Comparison of ENCODE assay signal across 8 cellular contexts in genomic region chr3:46368569-46368968, GRCh38. TPM values are rescaled to one million over a fixed set of nuclear protein-coding genes. Genes with fewer than 3 reads are reported as not detected.
DNase-seq lines count a peak whose midpoint lies in the region; ATAC-seq and TF ChIP-seq lines count a peak whose summit lies in the region.

No MANE protein-coding gene starts in this region.

- H3K4me1 ChIP-seq in Caco-2 (peaks cover 14% of the 10 kb centered on the region; the same call in 1 of the 2 replicates), body of pancreas (no peaks in the 10 kb centered on the region)

- H3K4me1 Mint-ChIP-seq in Caco-2 (ENCODE audit: low read depth, unreplicated experiment) = peaks cover 12% of the 10 kb centered on the region
- H3K4me1 Mint-ChIP-seq in memory B cell = peaks cover 17% of the 10 kb centered on the region

- ATAC-seq in HG02571 (IDR thresholded peaks at IDR 0.05; ENCODE audit: unreplicated experiment) (peak; percentile 56), body of pancreas (no peak), memory B cell (ENCODE audit: low read depth) (peak; percentile 99), HG03378 (IDR thresholded peaks at IDR 0.05; ENCODE audit: unreplicated experiment) (no peak), omental fat pad (ENCODE audit: low FRiP score) (no peak)

- H3K27me3 ChIP-seq in Caco-2 (replicated peaks; ENCODE audit: control insufficient read depth, insufficient read depth, low read length) (no peaks in the 10 kb centered on the region), body of pancreas (no peaks in the 10 kb centered on the region)

- 59 to 81% methylated on average over 7 of the region's 7 CpGs for WGBS in body of pancreas, 2 donors

- no peaks in the 10 kb centered on the region for H3K36me3 Mint-ChIP-seq in Caco-2 (ENCODE audit: insufficient read depth, unreplicated experiment)
- no peaks in the 10 kb centered on the region for H3K36me3 Mint-ChIP-seq in memory B cell

- H3K36me3 ChIP-seq in Caco-2 (ENCODE audit: control insufficient read depth, insufficient read depth, low read length) (no peaks in the 10 kb centered on the region), body of pancreas (replicated peaks in 1 of 2; ENCODE audit: insufficient read depth in 1 of 2, low read depth in 2 of 2) (no peaks in the 10 kb centered on the region)

- TF ChIP-seq CTCF in Caco-2 (IDR thresholded peaks at IDR 0.05; ENCODE audit: insufficient read depth in 1 of 2, low read depth in 1 of 2, low read length in 1 of 2, severe bottlenecking in 1 of 2, unreplicated experiment in 1 of 2) (no peak), body of pancreas (IDR thresholded peaks at IDR 0.05) (peak in 1 of 7 experiments; percentile 34), omental fat pad (IDR thresholded peaks at IDR 0.05) (no peak)

- DNase-seq in Caco-2 (peak; percentile 28 to 43), T-helper 1 cell (peak; percentile 30 to 91 (median 50)), body of pancreas (peak; percentile 14 to 74 (median 26)), memory B cell (ENCODE audit: low spot score in 2 of 2) (peak; percentile 37 to 62), stromal cell of bone marrow (ENCODE audit: low read depth) (peak; percentile 18), omental fat pad (ENCODE audit: low spot score) (no peak)

- no TSS peak for BruUV-seq in Caco-2 (replicated peaks; lab: Mats Ljungman, UMichigan)

- CTCF ChIA-PET in Caco-2 (lab: Charles Lee) = interaction anchor here (1.3 kb wide), 1 partner anchor 10 kb away, joined by 4 read pairs; no protein-coding TSS in a partner anchor

- intact Hi-C loops in Caco-2 (cut with micrococcal nuclease; ENCODE audit: unreplicated experiment) = loop anchor here (1.0 kb wide), 1 partner anchor 154 kb away; no protein-coding TSS in a partner anchor
- intact Hi-C loops in body of pancreas (cut with DNase I) = no loop called here

- TF ChIP-seq POLR2A in body of pancreas (IDR thresholded peaks at IDR 0.05) = peak in 1 of 3 donors; percentile 9

- POLR2A ChIA-PET in Caco-2 (lab: Charles Lee) = no interaction called here

- H3K27me3 Mint-ChIP-seq in Caco-2 (ENCODE audit: insufficient read depth, unreplicated experiment) (no peaks in the 10 kb centered on the region), memory B cell (no peaks in the 10 kb centered on the region)

- H3K4me3 ChIP-seq in Caco-2 (ENCODE audit: low read depth, low read length) (no peak overlapping the region), body of pancreas (no peak overlapping the region)

- H3K27ac Mint-ChIP-seq in Caco-2 (ENCODE audit: unreplicated experiment) (no peak overlapping the region), memory B cell (no peak overlapping the region)

- H3K4me3 Mint-ChIP-seq in Caco-2 (ENCODE audit: unreplicated experiment) (no peak overlapping the region), memory B cell (peak overlapping the region; percentile 3)

- H3K9me3 ChIP-seq in Caco-2 (no peaks in the 10 kb centered on the region), body of pancreas (no peaks in the 10 kb centered on the region)

- H3K27ac ChIP-seq in body of pancreas = no peak overlapping the region

- no peaks in the 10 kb centered on the region for H3K9me3 Mint-ChIP-seq in Caco-2 (ENCODE audit: unreplicated experiment)
- H3K9me3 Mint-ChIP-seq in memory B cell = no peaks in the 10 kb centered on the region

RNA-seq across cellular contexts. Expression of gene CCR5, which starts 2.2 kb away (rescaled TPM):
- total RNA-seq in Caco-2 (2022) (not detected in 2 replicates), body of pancreas (under 1 TPM in 1 of 2 donors, not detected in 1; 0.78 TPM), omental fat pad (1 to 10 TPM in 2 of 4 donors, under 1 TPM in 2; 0.16 to 5.2 (median 0.78) TPM)

RNA-seq across cellular contexts. Expression of gene CCR2, which starts 14.7 kb away (rescaled TPM):
- not detected in 2 replicates for total RNA-seq in Caco-2 (2022)
- total RNA-seq in body of pancreas = 1 to 10 TPM; 1.8 to 7.9 TPM
- 1 to 10 TPM; 1.3 to 5.4 (median 4.1) TPM for total RNA-seq in omental fat pad

RNA-seq across cellular contexts. Expression of gene CCRL2, which starts 38.5 kb away (rescaled TPM):
- total RNA-seq in Caco-2 (2022) (0.44 and 1.0 TPM in 2 replicates), body of pancreas (1 to 10 TPM in 1 of 2 donors, not detected in 1; 1.3 TPM), omental fat pad (10 to 100 TPM in 3 of 4 donors, 1 to 10 TPM in 1; 6.8 to 17.8 (median 12.8) TPM)

Comparison
In these comparisons a context has a peak if more than half of its experiments do, and no peak if none do; other contexts are left out.
1. ATAC-seq: peak in HG02571 (single experiment) and memory B cell (single experiment); none in body of pancreas (single experiment), HG03378 (single experiment) and omental fat pad (single experiment).